In the genomic region with DNA sequence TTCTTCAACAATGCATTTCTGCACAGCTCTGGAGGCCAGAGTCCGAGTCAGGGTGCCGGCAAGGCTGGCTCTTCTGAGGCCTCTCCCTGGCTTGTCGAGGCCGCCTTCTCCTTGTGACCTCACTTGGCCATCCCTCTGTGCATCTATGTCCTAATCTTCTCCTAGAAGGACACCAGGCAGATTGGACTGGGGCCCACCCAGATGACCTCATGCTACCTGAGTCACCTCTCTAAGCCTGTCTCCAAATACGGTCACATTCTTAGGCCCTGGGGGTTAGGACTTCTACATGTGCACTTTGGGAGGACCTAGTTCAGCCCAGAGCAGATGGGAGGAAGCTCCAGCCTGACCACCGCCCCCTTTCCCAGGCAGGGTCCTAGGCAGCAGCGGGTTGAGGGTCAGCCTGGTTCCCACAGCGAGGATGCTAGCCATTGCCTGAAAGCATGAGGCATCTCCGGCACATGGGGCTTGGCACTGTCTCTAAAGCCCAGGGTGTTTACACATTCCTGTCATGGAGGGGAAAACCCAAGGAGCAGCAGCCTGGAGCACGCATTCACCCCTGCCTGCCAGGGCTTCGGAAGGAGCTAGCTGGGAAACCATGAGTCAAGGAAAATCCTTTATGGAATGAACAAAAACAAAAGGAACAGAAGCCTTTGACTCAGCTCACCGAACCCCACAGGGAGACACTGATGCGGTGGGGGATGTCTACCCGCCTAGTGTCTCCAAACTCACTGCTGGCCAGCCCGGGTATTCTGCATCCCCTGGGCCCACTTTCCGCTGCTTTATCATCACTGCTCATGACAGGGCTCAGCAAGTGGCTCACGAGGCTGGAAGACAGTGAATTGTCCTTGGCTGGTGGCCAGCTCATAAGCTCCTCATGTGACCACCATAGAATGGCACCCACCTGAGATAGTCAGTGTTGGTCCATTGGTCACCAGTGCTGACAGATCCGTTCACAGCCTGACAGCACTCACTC, we compare ENCODE assay signal across 8 cellular contexts.
DNase-seq lines count a peak whose midpoint lies in the region; FAIRE-seq and TF ChIP-seq lines count a peak whose summit lies in the region.
"Not testable (repeated sequence)": the region's sequence is repeated elsewhere in the genome, so short reads cannot be mapped to it uniquely, and the experiment has no call there.

No MANE protein-coding gene starts in this region.

- not testable (repeated sequence) for H3K27ac Mint-ChIP-seq in MCF 10A (ENCODE audit: low read depth, unreplicated experiment)

- H4K8ac ChIP-seq in trophoblast cell (ENCODE audit: low read depth, low read length): not testable (repeated sequence)

- H3K4me1 ChIP-seq in SJSA1 (replicated peaks): peaks cover 31% of the 10 kb centered on the region
- H3K4me1 ChIP-seq in fibroblast of lung (ENCODE audit: control insufficient read depth, extremely low read depth, insufficient read depth, low read length): peaks cover 33% of the 10 kb centered on the region
- H3K4me1 ChIP-seq in trophoblast cell (ENCODE audit: control insufficient read depth in 1 of 2, insufficient read depth in 2 of 2, low read length in 2 of 2): peaks cover 13 to 21% of the 10 kb centered on the region in 2 experiments

- not testable (repeated sequence) for H2AFZ ChIP-seq in fibroblast of lung (ENCODE audit: low read length); trophoblast cell (ENCODE audit: insufficient read depth, low read length, poor library complexity)

- H3K36me3 ChIP-seq in SJSA1; fibroblast of lung (ENCODE audit: control insufficient read depth, insufficient read depth, low read length); kidney epithelial cell (ENCODE audit: control insufficient read depth, insufficient read depth, low read length); trophoblast cell (ENCODE audit: control insufficient read depth in 1 of 2, insufficient read depth in 2 of 2, low read length in 2 of 2): not testable (repeated sequence)

- DNase-seq in DMS 273 (lab: John Stamatoyannopoulos, UW; ENCODE audit: unreplicated experiment) (peak; percentile 10), HS-5 (ENCODE audit: low read depth) (peak; percentile 77), SJSA1 (ENCODE audit: low read depth in 1 of 2, low spot score in 2 of 2) (peak; percentile 92 to 93), MCF 10A (ENCODE audit: unreplicated experiment) (peak; percentile 93), fibroblast of lung (ENCODE audit: low read depth in 2 of 2) (peak; percentile 94 to 95), kidney epithelial cell (ENCODE audit: low read depth) (peak; percentile 54), urothelium cell line (ENCODE audit: low spot score) (peak; percentile 37)
- not testable (repeated sequence) for DNase-seq in trophoblast cell

- not testable (repeated sequence) for H3K9me3 ChIP-seq in SJSA1 (replicated peaks); fibroblast of lung (ENCODE audit: control insufficient read depth, insufficient read depth, low read depth, low read length); trophoblast cell (ENCODE audit: insufficient read depth, low read depth, low read length)

- H3K27me3 ChIP-seq in SJSA1 (replicated peaks); fibroblast of lung (ENCODE audit: control insufficient read depth, insufficient read depth, low read length); kidney epithelial cell (ENCODE audit: control insufficient read depth, insufficient read depth, low read length); trophoblast cell (ENCODE audit: insufficient read depth, low read length): not testable (repeated sequence)

- not testable (repeated sequence) for H3K14ac ChIP-seq in trophoblast cell (ENCODE audit: low read length)

- not testable (repeated sequence) for H4K12ac ChIP-seq in trophoblast cell (ENCODE audit: low read depth, low read length)

- CTCF ChIA-PET in MCF 10A (lab: Yijun Ruan, JAX): not testable (repeated sequence)

- H3K79me2 ChIP-seq in fibroblast of lung (ENCODE audit: control insufficient read depth, insufficient read depth, low read length); trophoblast cell (ENCODE audit: control insufficient read depth, insufficient read depth, low read length, poor library complexity): not testable (repeated sequence)

- not testable (repeated sequence) for H3K4me3 ChIP-seq in SJSA1; fibroblast of lung (replicated peaks in 1 of 4; ENCODE audit: control extremely low read depth in 1 of 4, insufficient read depth in 1 of 4, low read depth in 3 of 4, low read length in 4 of 4); kidney epithelial cell (ENCODE audit: low read depth, low read length); trophoblast cell (ENCODE audit: low read depth, low read length)

- H3K27ac ChIP-seq in SJSA1 (peak overlapping the region; percentile 97), fibroblast of lung (ENCODE audit: insufficient read depth, low read length) (peak overlapping the region; percentile 77)
- not testable (repeated sequence) for H3K27ac ChIP-seq in trophoblast cell (ENCODE audit: low read depth, low read length)

- H3K4me1 Mint-ChIP-seq in MCF 10A (ENCODE audit: insufficient read depth, unreplicated experiment): peaks cover 12% of the 10 kb centered on the region

- intact Hi-C loops in MCF 10A (cut with micrococcal nuclease): not testable (repeated sequence)

- H3K4me3 Mint-ChIP-seq in MCF 10A (ENCODE audit: unreplicated experiment): not testable (repeated sequence)

- not testable (repeated sequence) for H3K36me3 Mint-ChIP-seq in MCF 10A (ENCODE audit: insufficient read depth, unreplicated experiment)

- not testable (repeated sequence) for H3K9ac ChIP-seq in fibroblast of lung (ENCODE audit: insufficient read depth, low read length); trophoblast cell (ENCODE audit: low read length)

- not testable (repeated sequence) for H2BK5ac ChIP-seq in trophoblast cell (ENCODE audit: low read depth, low read length, poor library complexity)

- not testable (repeated sequence) for BruUV-seq in MCF 10A (replicated peaks; lab: Mats Ljungman, UMichigan)

- not testable (repeated sequence) for FAIRE-seq in urothelium cell line (lab: Jason Lieb, UNC)

- H3K27me3 Mint-ChIP-seq in MCF 10A (ENCODE audit: insufficient read depth, unreplicated experiment): not testable (repeated sequence)

- not testable (repeated sequence) for H2BK12ac ChIP-seq in trophoblast cell (ENCODE audit: low read length)

- POLR2A ChIA-PET in MCF 10A (lab: Yijun Ruan, JAX): interaction anchor here (1.0 kb wide), 1 partner anchor 50 kb away, joined by 3 read pairs; no protein-coding TSS in a partner anchor

- not testable (repeated sequence) for H2BK120ac ChIP-seq in trophoblast cell (ENCODE audit: insufficient read depth, low read length, poor library complexity)

- not testable (repeated sequence) for TF ChIP-seq CTCF in MCF 10A (IDR thresholded peaks at IDR 0.05; ENCODE audit: unreplicated experiment); fibroblast of lung (conservative IDR thresholded peaks at IDR 0.05 in 1 of 2, IDR thresholded peaks at IDR 0.05 in 1 of 2; ENCODE audit: low read depth in 1 of 2, low read length in 2 of 2); kidney epithelial cell (IDR thresholded peaks at IDR 0.05; ENCODE audit: insufficient read depth, low read length, poor library complexity, severe bottlenecking)

- not testable (repeated sequence) for H4K20me1 ChIP-seq in fibroblast of lung (ENCODE audit: control insufficient read depth, extremely low read depth, insufficient read depth, low read length)

- peak overlapping the region; percentile 41 for H4K91ac ChIP-seq in trophoblast cell (ENCODE audit: low read depth, low read length)

- H3K79me1 ChIP-seq in trophoblast cell (ENCODE audit: low read length): not testable (repeated sequence)

- H2AK5ac ChIP-seq in trophoblast cell (ENCODE audit: low read length): not testable (repeated sequence)

- H3K18ac ChIP-seq in trophoblast cell (ENCODE audit: low read length): not testable (repeated sequence)

- no CpG with 5 or more reads among the region's 18 CpGs for WGBS in trophoblast cell (ENCODE audit: extremely low coverage, insufficient coverage, insufficient read length)

- H3K9me3 Mint-ChIP-seq in MCF 10A (ENCODE audit: unreplicated experiment): not testable (repeated sequence)

- H3K4me2 ChIP-seq in fibroblast of lung (ENCODE audit: extremely low read depth, insufficient read depth, low read length): peak overlapping the region; percentile 40
- not testable (repeated sequence) for H3K4me2 ChIP-seq in trophoblast cell (ENCODE audit: low read length)

- H3K4ac ChIP-seq in trophoblast cell (ENCODE audit: low read depth, low read length): not testable (repeated sequence)

- H3K23ac ChIP-seq in trophoblast cell (ENCODE audit: low read length): not testable (repeated sequence)
